13 cellular contexts compared by ENCODE assay signal in genomic region chr1:21901986-21902377, GRCh38. TPM values are rescaled to one million over a fixed set of nuclear protein-coding genes. Genes with fewer than 3 reads are reported as not detected.
A peak's percentile ranks its signal among the peaks of the same experiment; 100 is the strongest.
DNase-seq lines count a peak whose midpoint lies in the region; ATAC-seq, FAIRE-seq and TF ChIP-seq lines count a peak whose summit lies in the region.
"Had no signal": no experiment of that assay in that cellular context is flagged by ENCODE, and none has a peak within 500 bp of the region (broad histone marks: within the 10 kb centered on the region; RNA-seq: fewer than 3 reads in every experiment).

No MANE protein-coding gene starts in this region.

- no peak for FAIRE-seq in HepG2 (lab: Jason Lieb, UNC)

- no peaks in the 10 kb centered on the region for H3K27me3 ChIP-seq in HepG2 (ENCODE audit: control insufficient read depth in 1 of 2, insufficient read depth in 2 of 2, low read length in 2 of 2)
- no peaks in the 10 kb centered on the region for H3K27me3 ChIP-seq in right lobe of liver
- H3K27me3 ChIP-seq in heart right ventricle, result no peaks in the 10 kb centered on the region
- no peaks in the 10 kb centered on the region for H3K27me3 ChIP-seq in prostate gland (replicated peaks; ENCODE audit: insufficient read depth)

- no peak overlapping the region for H3K4me3 ChIP-seq in HepG2 (replicated peaks in 1 of 3; ENCODE audit: insufficient read depth in 1 of 3, low read depth in 2 of 3, low read length in 3 of 3)
- no peak overlapping the region for H3K4me3 ChIP-seq in right lobe of liver
- no peak overlapping the region for H3K4me3 ChIP-seq in heart right ventricle
- H3K4me3 ChIP-seq in prostate gland, result no peak overlapping the region

- no peak for TF ChIP-seq EP300 in HepG2 (IDR thresholded peaks at IDR 0.05; ENCODE audit: low read depth in 2 of 2, low read length in 2 of 2)
- no peak for TF ChIP-seq EP300 in HepG2 (CRISPR knock-in tag; IDR thresholded peaks at IDR 0.05; ENCODE audit: borderline replicate concordance)

- in situ Hi-C loops in HepG2 (cut with HindIII; ENCODE audit: extremely low pct_ligation_motif_present, low pct_unique_long_range_greater_than_20kb), result no loop called here
- in situ Hi-C loops in GM13976 (cut with MboI; ENCODE audit: low sequenced_read_pairs, unreplicated experiment), result no loop called here

- no peak for TF ChIP-seq CTCF in HepG2 (CRISPR knock-in tag; IDR thresholded peaks at IDR 0.05)
- TF ChIP-seq CTCF in right lobe of liver (IDR thresholded peaks at IDR 0.05), result no peak
- TF ChIP-seq CTCF in heart right ventricle (IDR thresholded peaks at IDR 0.05), result no peak
- no peak for TF ChIP-seq CTCF in prostate gland (IDR thresholded peaks at IDR 0.05)
- no peak for TF ChIP-seq CTCF in GM13976 (IDR thresholded peaks at IDR 0.05; ENCODE audit: borderline replicate concordance, control extremely low read depth, extremely low read depth, insufficient read depth, missing control alignments)

- POLR2A ChIA-PET in HepG2 (lab: Yijun Ruan, JAX), result no interaction called here

- TF ChIP-seq POLR2A in HepG2 (IDR thresholded peaks at IDR 0.05; ENCODE audit: insufficient read depth in 1 of 2, low read depth in 2 of 2, low read length in 2 of 2) (no peak), right lobe of liver (IDR thresholded peaks at IDR 0.05) (no peak), prostate gland (IDR thresholded peaks at IDR 0.05) (no peak)

- H3K36me3 ChIP-seq in HepG2 (replicated peaks in 1 of 2; ENCODE audit: control insufficient read depth in 1 of 2, insufficient read depth in 2 of 2, low read length in 2 of 2) (no peaks in the 10 kb centered on the region), right lobe of liver (no peaks in the 10 kb centered on the region), heart right ventricle (peaks cover 0 to 34% (median 0%) of the 10 kb centered on the region in 9 donors), prostate gland (no peaks in the 10 kb centered on the region)

- H3K4me1 ChIP-seq in HepG2 (ENCODE audit: insufficient read depth, low read length), result peaks cover 55% of the 10 kb centered on the region
- H3K4me1 ChIP-seq in right lobe of liver, result peaks cover 0 to 11% (median 3%) of the 10 kb centered on the region in 4 donors
- H3K4me1 ChIP-seq in heart right ventricle, result peaks cover 82 to 100% (median 98%) of the 10 kb centered on the region in 9 donors
- peaks cover 13% of the 10 kb centered on the region for H3K4me1 ChIP-seq in prostate gland (replicated peaks)

- H3K4me2 ChIP-seq in HepG2 (ENCODE audit: low read depth, low read length), result 0 out of 2 replicates have a peak overlapping the region, but pooled peaks have one; percentile 14

- H3K79me2 ChIP-seq in HepG2 (ENCODE audit: insufficient read depth, low read length), result no peaks in the 10 kb centered on the region

- CTCF ChIA-PET in HepG2 (lab: Yijun Ruan, JAX; ENCODE audit: low intra/inter-chr PET ratio, low total read pairs), result no interaction called here

- H3K9ac ChIP-seq in HepG2 (ENCODE audit: insufficient read depth, low read depth, low read length), result no peak overlapping the region

- ATAC-seq in HepG2 (no peak), right lobe of liver (no peak), heart right ventricle (no peak), GM19035 (IDR thresholded peaks at IDR 0.05; ENCODE audit: unreplicated experiment) (no peak)

- no peak for DNase-seq in HepG2 (ENCODE audit: low spot score)
- no peak for DNase-seq in right lobe of liver
- no peak for DNase-seq in heart right ventricle
- DNase-seq in prostate gland (ENCODE audit: low spot score), result no peak
- DNase-seq in putamen (ENCODE audit: low spot score), result no peak
- no peak for DNase-seq in GM13976 (ENCODE audit: low spot score)
- no peak for DNase-seq in NCI-H2029 treated with DMSO at 0.1 percent for 48 hours (lab: John Stamatoyannopoulos, UW)
- DNase-seq: activated CD4-positive, alpha-beta T cell treated with anti-CD3 and anti-CD28 coated beads, Interleukin-2, amount 10 ng/mL, durations not matched to agents 24 days and 14 days; activated effector memory CD4-positive, alpha-beta T cell treated with Interleukin-2 at 50 U/mL for 16 hours; DND-41; NCI-H69; occipital lobe had no signal

- no peak overlapping the region for H2AFZ ChIP-seq in HepG2 (ENCODE audit: low read length)

- 83% methylated on average over 1 of the region's 11 CpGs for WGBS in HepG2 (ENCODE audit: low lambda C conversion rate)
- 13% methylated on average over 4 of the region's 11 CpGs for WGBS in right lobe of liver (ENCODE audit: insufficient coverage, low coverage, low lambda C conversion rate, missing lambda C conversion rate)
- 19 to 27% methylated on average over 11 of the region's 11 CpGs for WGBS in heart right ventricle, 2 donors
- WGBS in prostate gland, result 23% methylated on average over 5 of the region's 11 CpGs

- intact Hi-C loops in HepG2 (cut with micrococcal nuclease; ENCODE audit: unreplicated experiment), result no loop called here
- intact Hi-C loops in right lobe of liver (cut with DNase I), result no loop called here
- intact Hi-C loops in heart right ventricle (cut with DNase I), result loop anchor here in 3 of 10 donors (5.0 kb wide), 1 partner anchor 35 kb away; the partner anchor contains the start of gene HSPG2 (in 3 of the 3)
- intact Hi-C loops in prostate gland (cut with DNase I), result no loop called here

- BruUV-seq in HepG2 (replicated peaks; lab: Mats Ljungman, UMichigan), result no TSS peak

- H4K20me1 ChIP-seq in HepG2 (ENCODE audit: insufficient read depth, low read length), result no peaks in the 10 kb centered on the region

- H3K27ac ChIP-seq in HepG2 (ENCODE audit: extremely low read length, insufficient read depth, low read length), result peak overlapping the region; percentile 44
- peak overlapping the region in 1 of 3 donors; percentile 10 for H3K27ac ChIP-seq in right lobe of liver
- peak overlapping the region; percentile 67 to 99 (median 92) for H3K27ac ChIP-seq in heart right ventricle
- H3K27ac ChIP-seq in prostate gland, result peak overlapping the region; percentile 51 to 62

- H3K9me3 ChIP-seq in HepG2 (ENCODE audit: low read length) (no peaks in the 10 kb centered on the region), right lobe of liver (no peaks in the 10 kb centered on the region), heart right ventricle (no peaks in the 10 kb centered on the region), prostate gland (no peaks in the 10 kb centered on the region)

- no peak for TF ChIP-seq RAD21 in HepG2 (CRISPR knock-in tag; IDR thresholded peaks at IDR 0.05)

TF ChIP-seq in HepG2, 621 proteins besides CTCF, POLR2A, EP300 and RAD21 (continues in another document):
- TF ChIP-seq KLF15 (CRISPR knock-in tag; IDR thresholded peaks at IDR 0.05; ENCODE audit: borderline replicate concordance), result no peak
- TF ChIP-seq, protein P1, sequence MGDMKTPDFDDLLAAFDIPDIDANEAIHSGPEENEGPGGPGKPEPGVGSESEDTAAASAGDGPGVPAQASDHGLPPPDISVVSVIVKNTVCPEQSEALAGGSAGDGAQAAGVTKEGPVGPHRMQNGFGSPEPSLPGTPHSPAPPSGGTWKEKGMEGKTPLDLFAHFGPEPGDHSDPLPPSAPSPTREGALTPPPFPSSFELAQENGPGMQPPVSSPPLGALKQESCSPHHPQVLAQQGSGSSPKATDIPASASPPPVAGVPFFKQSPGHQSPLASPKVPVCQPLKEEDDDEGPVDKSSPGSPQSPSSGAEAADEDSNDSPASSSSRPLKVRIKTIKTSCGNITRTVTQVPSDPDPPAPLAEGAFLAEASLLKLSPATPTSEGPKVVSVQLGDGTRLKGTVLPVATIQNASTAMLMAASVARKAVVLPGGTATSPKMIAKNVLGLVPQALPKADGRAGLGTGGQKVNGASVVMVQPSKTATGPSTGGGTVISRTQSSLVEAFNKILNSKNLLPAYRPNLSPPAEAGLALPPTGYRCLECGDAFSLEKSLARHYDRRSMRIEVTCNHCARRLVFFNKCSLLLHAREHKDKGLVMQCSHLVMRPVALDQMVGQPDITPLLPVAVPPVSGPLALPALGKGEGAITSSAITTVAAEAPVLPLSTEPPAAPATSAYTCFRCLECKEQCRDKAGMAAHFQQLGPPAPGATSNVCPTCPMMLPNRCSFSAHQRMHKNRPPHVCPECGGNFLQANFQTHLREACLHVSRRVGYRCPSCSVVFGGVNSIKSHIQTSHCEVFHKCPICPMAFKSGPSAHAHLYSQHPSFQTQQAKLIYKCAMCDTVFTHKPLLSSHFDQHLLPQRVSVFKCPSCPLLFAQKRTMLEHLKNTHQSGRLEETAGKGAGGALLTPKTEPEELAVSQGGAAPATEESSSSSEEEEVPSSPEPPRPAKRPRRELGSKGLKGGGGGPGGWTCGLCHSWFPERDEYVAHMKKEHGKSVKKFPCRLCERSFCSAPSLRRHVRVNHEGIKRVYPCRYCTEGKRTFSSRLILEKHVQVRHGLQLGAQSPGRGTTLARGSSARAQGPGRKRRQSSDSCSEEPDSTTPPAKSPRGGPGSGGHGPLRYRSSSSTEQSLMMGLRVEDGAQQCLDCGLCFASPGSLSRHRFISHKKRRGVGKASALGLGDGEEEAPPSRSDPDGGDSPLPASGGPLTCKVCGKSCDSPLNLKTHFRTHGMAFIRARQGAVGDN (CRISPR knock-in tag; IDR thresholded peaks at IDR 0.05), result no peak

RNA-seq across cellular contexts. Expression of gene HSPG2, which starts 35.1 kb away (rescaled TPM):
- total RNA-seq in HepG2 (2016; rRNA removed; fragmentation: Illumina TruSeq; extraction: Trizol) (5.6 and 9.1 TPM in 2 replicates), right lobe of liver (10 to 100 TPM; 31.3 to 90.9 (median 43.7) TPM), heart right ventricle (100 to 1,000 TPM; 249 to 508 (median 320) TPM), prostate gland (100 to 1,000 TPM; 135 to 257 TPM)
- total RNA-seq in HepG2 (2016; cell fraction: cytosol; rRNA removed; fragmentation: Illumina TruSeq; extraction: Trizol; ENCODE audit: low read depth), result 4.1 and 4.6 TPM in 2 replicates
- 4.7 and 8.9 TPM in 2 replicates for total RNA-seq in HepG2 (2016; cell fraction: insoluble cytoplasmic fraction; rRNA removed; fragmentation: Illumina TruSeq; extraction: Trizol)
- total RNA-seq in HepG2 (2016; cell fraction: membrane; rRNA removed; fragmentation: Illumina TruSeq; extraction: Trizol), result 5.4 and 5.7 TPM in 2 replicates
- 28.3 and 31.6 TPM in 2 replicates for total RNA-seq in HepG2 (2016; cell fraction: nucleus; rRNA removed; fragmentation: Illumina TruSeq; extraction: Trizol)
- polyA plus RNA-seq in HepG2 (2011; rRNA removed) (10.3 and 13.1 TPM in 2 replicates), heart right ventricle (100 to 1,000 TPM; 221 to 276 TPM)
- polyA plus RNA-seq in HepG2 (2011; cell fraction: cytosol; rRNA removed), result 3.8 and 6.6 TPM in 2 replicates
- polyA plus RNA-seq in HepG2 (2011; cell fraction: nucleus; rRNA removed), result 128 and 235 TPM in 2 replicates
- 17.9 and 25.0 TPM in 2 replicates for polyA plus RNA-seq in HepG2 (2012)
- polyA plus RNA-seq in HepG2 (2016; cell fraction: cytosol; fragmentation: Illumina TruSeq; extraction: Trizol; ENCODE audit: low read depth), result 1.9 TPM in 2 replicates
- 7.0 and 9.8 TPM in 2 replicates for polyA plus RNA-seq in HepG2 (2016; cell fraction: insoluble cytoplasmic fraction; fragmentation: Illumina TruSeq; extraction: Trizol; ENCODE audit: low read depth)
- polyA plus RNA-seq in HepG2 (2016; cell fraction: membrane; fragmentation: Illumina TruSeq; extraction: Trizol; ENCODE audit: low read depth), result 2.8 TPM in 2 replicates
- polyA plus RNA-seq in HepG2 (2016; cell fraction: nucleus; fragmentation: Illumina TruSeq; extraction: Trizol; ENCODE audit: insufficient read depth, low read depth), result 78.2 and 78.5 TPM in 2 replicates
- 24.8 and 26.5 TPM in 2 replicates for polyA minus RNA-seq in HepG2 (2011; rRNA and poly(A)+ RNA removed; ENCODE audit: low replicate concordance)
- polyA minus RNA-seq in HepG2 (2011; cell fraction: cytosol; rRNA and poly(A)+ RNA removed), result 17.5 and 18.6 TPM in 2 replicates
- polyA minus RNA-seq in HepG2 (2011; cell fraction: nucleus; rRNA and poly(A)+ RNA removed), result 39.8 and 42.6 TPM in 2 replicates
